ENCODE assay signal across 35 cellular contexts in the genomic region with DNA sequence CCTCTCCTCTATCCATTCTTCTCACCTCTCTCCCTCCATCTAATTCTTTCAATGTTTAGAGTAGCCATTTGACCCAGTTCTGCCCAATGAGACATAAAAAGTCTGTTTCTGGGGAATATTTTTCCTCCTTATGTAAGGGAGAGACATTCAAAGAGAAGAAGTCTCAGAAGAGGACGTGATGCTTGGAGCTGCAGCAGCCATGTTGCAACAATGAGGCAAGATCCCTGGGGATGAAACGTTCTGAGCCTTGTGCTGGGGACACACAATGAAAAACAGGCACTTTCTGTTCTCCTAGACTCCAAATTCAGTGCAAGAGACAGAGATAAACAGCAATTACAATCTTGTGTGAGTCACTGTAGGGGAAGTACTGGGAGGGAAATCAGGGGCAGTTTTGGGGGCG.
"Had no signal": no experiment of that assay in that cellular context is flagged by ENCODE, and none has a peak within 500 bp of the region (broad histone marks: within the 10 kb centered on the region; RNA-seq: fewer than 3 reads in every experiment).

No MANE protein-coding gene starts in this region.

- H3K4me3 ChIP-seq: MG63 had no signal

- DNase-seq: Karpas-422, Kasumi-1, MG63, MM.1S, MV-4-11, NCI-H1048, NCI-H1092, NCI-H1092 treated with DMSO at 0.1 percent for 48 hours, NCI-H1105, NCI-H1105 treated with DMSO at 0.1 percent for 48 hours, NCI-H1417, NCI-H1417 treated with DMSO at 0.1 percent for 48 hours, NCI-H1436, NCI-H1436 treated with DMSO at 0.1 percent for 48 hours, NCI-H146, NCI-H1694, NCI-H1694 treated with DMSO at 0.1 percent for 48 hours, NCI-H187, NCI-H187 treated with DMSO at 0.1 percent for 48 hours, NCI-H1930, NCI-H2029, NCI-H2029 treated with DMSO at 0.1 percent for 48 hours, NCI-H2081, NCI-H2081 treated with DMSO at 0.1 percent for 48 hours, NCI-H2107, NCI-H2171, NCI-H2227 treated with DMSO at 0.1 percent for 48 hours, NCI-H226, NCI-H345, NCI-H446, NCI-H446 treated with DMSO at 0.1 percent for 48 hours, NCI-H510A, NCI-H510A treated with DMSO at 0.1 percent for 48 hours, NCI-H524, NCI-H524 treated with DMSO at 0.1 percent for 48 hours had no signal

- H3K36me3 ChIP-seq: MG63 had no signal
